ENCODE assay signal across 17 cellular contexts in the genomic region with DNA sequence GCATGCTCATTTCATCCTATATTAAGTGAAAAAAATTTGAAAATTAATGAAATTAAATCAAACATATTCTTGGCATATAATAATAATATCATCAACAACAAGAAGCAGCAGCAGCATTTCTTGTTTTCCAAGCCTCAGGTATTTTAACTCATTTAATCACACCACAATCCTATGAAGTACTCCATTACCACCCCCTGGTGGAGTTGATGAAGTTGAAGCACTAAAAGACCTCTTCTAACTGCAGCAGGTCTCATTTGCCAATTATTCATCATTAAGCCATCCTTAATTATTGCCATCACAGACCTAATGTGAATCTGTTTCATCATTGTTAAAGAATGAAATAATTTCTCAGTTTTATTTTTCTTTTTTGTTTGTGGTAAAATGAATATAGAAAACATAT.
DNase-seq lines count a peak whose midpoint lies in the region; ATAC-seq and TF ChIP-seq lines count a peak whose summit lies in the region.
"Had no signal": no experiment of that assay in that cellular context is flagged by ENCODE, and none has a peak within 500 bp of the region (broad histone marks: within the 10 kb centered on the region; RNA-seq: fewer than 3 reads in every experiment).

No MANE protein-coding gene starts in this region.

- DNase-seq in COR-L47 (lab: John Stamatoyannopoulos, UW) (peak; percentile 17), GM23338 (ENCODE audit: low spot score) (peak; percentile 78), SJCRH30 (peak; percentile 11 to 56), iPS DF 19.7 (ENCODE audit: low read depth, low spot score) (peak; percentile 15), SK-N-DZ (ENCODE audit: low spot score) (no peak), RKO (ENCODE audit: low spot score) (no peak), GM19238 (ENCODE audit: insufficient read length, low spot score) (no peak)
- DNase-seq in activated CD4-positive, CD25-positive, alpha-beta regulatory T cell (lab: John Stamatoyannopoulos, UW): no peak
- DNase-seq: activated CD8-positive, alpha-beta memory T cell treated with anti-CD3 and anti-CD28 coated beads for 24 hours; adrenal gland; CD8-positive, alpha-beta T cell; IMR-90; islet precursor cell; occipital lobe; stimulated activated CD4-positive, alpha-beta T cell treated with anti-CD3 and anti-CD28 coated beads, Interleukin-2, amount 100 ng/mL, for 24 hours had no signal

- H3K27me3 ChIP-seq in GM23338 (ENCODE audit: insufficient read depth) (no peaks in the 10 kb centered on the region), SJCRH30 (no peaks in the 10 kb centered on the region)
- H3K27me3 ChIP-seq: adrenal gland, esophagus muscularis mucosa had no signal

- no peak overlapping the region for H2AFZ ChIP-seq in GM23338

- H3K4me3 ChIP-seq in GM23338 (no peak overlapping the region), SJCRH30 (no peak overlapping the region)
- H3K4me3 ChIP-seq: adrenal gland, esophagus muscularis mucosa had no signal

- H3K36me3 ChIP-seq in GM23338 (ENCODE audit: insufficient read depth) (no peaks in the 10 kb centered on the region), SJCRH30 (no peaks in the 10 kb centered on the region)
- H3K36me3 ChIP-seq: adrenal gland, esophagus muscularis mucosa had no signal

- peak; percentile 74 for ATAC-seq in GM23338
- ATAC-seq: CD8-positive, alpha-beta T cell had no signal

- H3K27ac ChIP-seq in GM23338 (ENCODE audit: low read depth) (no peak overlapping the region), SJCRH30 (no peak overlapping the region)
- H3K27ac ChIP-seq: adrenal gland, esophagus muscularis mucosa had no signal

- peaks cover 3% of the 10 kb centered on the region; the same call in 1 of the 3 replicates for H3K9me3 Mint-ChIP-seq in GM23338

- peaks cover 6% of the 10 kb centered on the region; the same call in 1 of the 3 replicates for H3K36me3 Mint-ChIP-seq in GM23338 (ENCODE audit: low read depth)
- H3K36me3 Mint-ChIP-seq: CD8-positive, alpha-beta T cell had no signal

- no peak overlapping the region for H3K4me3 Mint-ChIP-seq in GM23338
- H3K4me3 Mint-ChIP-seq: CD8-positive, alpha-beta T cell; stimulated activated naive CD8-positive, alpha-beta T cell treated with anti-CD3 and anti-CD28 coated beads, Interleukin-15, Interleukin-2, amounts not matched to agents 100 ng/mL and 50 ng/mL, for 24 hours had no signal

- no peak overlapping the region for H3K4me2 ChIP-seq in GM23338

- H3K4me1 ChIP-seq in GM23338 (ENCODE audit: insufficient read depth) (no peaks in the 10 kb centered on the region), SJCRH30 (no peaks in the 10 kb centered on the region)
- H3K4me1 ChIP-seq: adrenal gland, esophagus muscularis mucosa had no signal

- no peaks in the 10 kb centered on the region; the same call in 1 of the 2 replicates for H3K9me3 ChIP-seq in SJCRH30 (replicated peaks)
- H3K9me3 ChIP-seq: adrenal gland, esophagus muscularis mucosa had no signal

- no peaks in the 10 kb centered on the region for H3K9me2 ChIP-seq in GM23338 (ENCODE audit: insufficient read depth)

- no peaks in the 10 kb centered on the region for H4K20me1 ChIP-seq in GM23338 (replicated peaks; ENCODE audit: insufficient read depth)

- H3K79me2 ChIP-seq in GM23338 (replicated peaks; ENCODE audit: insufficient read depth): no peaks in the 10 kb centered on the region

- no peaks in the 10 kb centered on the region for H3F3A ChIP-seq in GM23338 (replicated peaks; ENCODE audit: low read depth)

- TF ChIP-seq CTCF in GM23338 (conservative IDR thresholded peaks at IDR 0.05; ENCODE audit: low read depth in 2 of 2): peak; percentile 72 to 79

- H3K4me1 Mint-ChIP-seq in GM23338: no peaks in the 10 kb centered on the region

- H3K27me3 Mint-ChIP-seq in GM23338 (ENCODE audit: insufficient read depth, low read depth, poor library complexity): no peaks in the 10 kb centered on the region
- H3K27me3 Mint-ChIP-seq: stimulated activated naive CD8-positive, alpha-beta T cell treated with anti-CD3 and anti-CD28 coated beads, Interleukin-15, Interleukin-2, amounts not matched to agents 100 ng/mL and 50 ng/mL, for 24 hours had no signal

- H3K27ac Mint-ChIP-seq in GM23338: no peak overlapping the region
- H3K27ac Mint-ChIP-seq: CD8-positive, alpha-beta T cell; stimulated activated naive CD8-positive, alpha-beta T cell treated with anti-CD3 and anti-CD28 coated beads, Interleukin-15, Interleukin-2, amounts not matched to agents 100 ng/mL and 50 ng/mL, for 24 hours had no signal

TF ChIP-seq in GM23338, 12 proteins besides CTCF, POLR2A, EP300 and RAD21 (continues in another document):
- TF ChIP-seq ZNF114 (CRISPR knock-in tag; IDR thresholded peaks at IDR 0.05) (no peak), REST (IDR thresholded peaks at IDR 0.05; ENCODE audit: unreplicated experiment) (no peak), POLR2AphosphoS5 (IDR thresholded peaks at IDR 0.05; ENCODE audit: low read depth) (no peak)

Comparison
In these comparisons a context has a peak if more than half of its experiments do, and no peak if none do; other contexts are left out.
1. DNase-seq: peak in COR-L47 (single experiment), GM23338 (single experiment), SJCRH30 (2 of 2) and iPS DF 19.7 (single experiment); none in SK-N-DZ (single experiment), RKO (single experiment), GM19238 (single experiment) and activated CD4-positive, CD25-positive, alpha-beta regulatory T cell (0 of 4).